7 cellular contexts compared by ENCODE assay signal in genomic region chr12:114662512-114663177, GRCh38. TPM values are rescaled to one million over a fixed set of nuclear protein-coding genes. Genes with fewer than 3 reads are reported as not detected.
A peak's percentile ranks its signal among the peaks of the same experiment; 100 is the strongest.
DNase-seq lines count a peak whose midpoint lies in the region; ATAC-seq, FAIRE-seq and TF ChIP-seq lines count a peak whose summit lies in the region.

No MANE protein-coding gene starts in this region.

- FAIRE-seq in bronchial epithelial cell (lab: Jason Lieb, UNC) = peak; percentile 73

- peaks cover 27% of the 10 kb centered on the region for H3K27me3 ChIP-seq in WERI-Rb-1 (ENCODE audit: insufficient read depth, low read depth, severe bottlenecking)
- H3K27me3 ChIP-seq in bronchial epithelial cell (ENCODE audit: control insufficient read depth, insufficient read depth, low read length) = peaks cover 25% of the 10 kb centered on the region

- H3K9me3 ChIP-seq in WERI-Rb-1 (ENCODE audit: severe bottlenecking) = no peaks in the 10 kb centered on the region

- H3K36me3 ChIP-seq in WERI-Rb-1 (no peaks in the 10 kb centered on the region), bronchial epithelial cell (ENCODE audit: control insufficient read depth, insufficient read depth, low read length) (no peaks in the 10 kb centered on the region)

- no peak overlapping the region for H3K27ac ChIP-seq in WERI-Rb-1

- ATAC-seq in HG03460 (IDR thresholded peaks at IDR 0.05; ENCODE audit: unreplicated experiment) = no peak

- H3K4me3 ChIP-seq in WERI-Rb-1 (ENCODE audit: low read depth, low read length) = no peak overlapping the region
- no peak overlapping the region for H3K4me3 ChIP-seq in bronchial epithelial cell (ENCODE audit: low read depth, low read length)

- DNase-seq in NCI-H187 treated with DMSO at 0.1 percent for 48 hours (lab: John Stamatoyannopoulos, UW) = peak; percentile 59
- peak; percentile 64 for DNase-seq in WERI-Rb-1
- peak; percentile 88 for DNase-seq in bronchial epithelial cell (ENCODE audit: low read depth)
- DNase-seq in kidney glomerular epithelial cell (lab: John Stamatoyannopoulos, UW) = peak; percentile 89
- DNase-seq in stimulated activated CD4-positive, alpha-beta T cell treated with anti-CD3 and anti-CD28 coated beads, Interleukin-2, amount 100 ng/mL, for 48 hours = peak; percentile 62 to 65

- TF ChIP-seq CTCF in GM12874 (IDR thresholded peaks at IDR 0.05; ENCODE audit: insufficient read depth, low read depth, low read length) (peak; percentile 85), WERI-Rb-1 (IDR thresholded peaks at IDR 0.05; ENCODE audit: low read depth, low read length) (peak; percentile 87), bronchial epithelial cell (IDR thresholded peaks at IDR 0.05; ENCODE audit: insufficient read depth, low read length, severe bottlenecking) (peak; percentile 92)

RNA-seq across cellular contexts. Expression of gene TBX3, which starts 21.3 kb away (rescaled TPM):
- total RNA-seq in bronchial epithelial cell = 0.38 and 1.3 TPM in 2 replicates
